ENCODE assay signal across 1 cellular context in genomic region chr5:80189201-80189600, GRCh38.
TF ChIP-seq lines count a peak whose summit lies in the region.

No MANE protein-coding gene starts in this region.

TF ChIP-seq in HepG2, 621 proteins besides CTCF, POLR2A, EP300 and RAD21 (continued from another document):
- TF ChIP-seq STAT6 (CRISPR knock-in tag; IDR thresholded peaks at IDR 0.05; ENCODE audit: borderline replicate concordance), result no peak
- TF ChIP-seq NR2F1 (CRISPR knock-in tag; IDR thresholded peaks at IDR 0.05), result no peak
- TF ChIP-seq KLF15 (CRISPR knock-in tag; IDR thresholded peaks at IDR 0.05; ENCODE audit: borderline replicate concordance), result no peak
